8 cellular contexts compared by ENCODE assay signal in the genomic region with DNA sequence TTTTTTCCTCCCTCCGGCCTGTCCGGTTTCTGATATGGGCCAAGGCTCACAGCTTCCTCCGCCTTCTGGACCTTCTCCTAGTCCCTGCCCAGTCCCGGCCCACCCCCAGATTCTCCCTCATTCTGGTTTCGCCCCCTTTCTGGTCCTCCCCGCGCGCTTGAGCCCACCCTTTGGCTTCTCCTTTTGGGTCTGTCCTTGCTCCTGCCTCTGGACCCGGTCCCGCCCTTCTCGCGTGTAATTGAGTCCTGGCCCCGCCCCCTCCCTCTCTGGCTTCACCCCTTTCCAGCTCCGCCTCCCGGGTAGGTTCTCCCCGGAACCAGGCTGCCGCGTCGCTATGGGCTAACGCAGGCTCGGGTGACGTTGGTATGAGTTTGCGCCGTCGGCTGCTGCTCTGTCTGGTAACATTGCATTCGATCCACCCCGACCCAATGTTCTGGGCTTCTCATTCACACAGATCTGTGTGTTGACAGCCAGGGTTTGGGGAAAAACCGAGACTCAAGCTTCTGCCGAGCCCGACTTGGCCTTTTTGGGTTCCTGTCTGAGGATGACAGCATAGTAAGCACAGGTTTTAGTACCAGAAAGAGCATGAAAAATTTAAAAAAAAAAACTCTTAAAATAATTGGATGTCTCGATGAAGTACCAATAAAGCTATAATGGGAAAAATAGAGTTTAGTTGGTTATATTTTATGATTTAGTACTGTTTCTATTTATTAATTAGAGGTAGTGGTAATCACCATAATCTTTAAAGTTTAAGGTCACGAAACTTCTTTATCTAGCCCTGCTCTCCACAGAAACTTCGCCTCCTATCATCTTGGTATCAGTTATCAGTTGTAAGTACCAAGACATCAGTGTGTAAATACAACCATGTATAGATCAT. TPM values are rescaled to one million over a fixed set of nuclear protein-coding genes. Genes with fewer than 3 reads are reported as not detected.
DNase-seq lines count a peak whose midpoint lies in the region; ATAC-seq, FAIRE-seq and TF ChIP-seq lines count a peak whose summit lies in the region.

No MANE protein-coding gene starts in this region.

- peak overlapping the region; percentile 81 for H3K27ac ChIP-seq in cingulate gyrus (ENCODE audit: low read depth, low read length)

- FAIRE-seq in GM19239 (lab: Jason Lieb, UNC), result no peak

- TF ChIP-seq CTCF in AG09319 (IDR thresholded peaks at IDR 0.05; ENCODE audit: low read depth, low read length), result no peak

- peak; percentile 22 for ATAC-seq in HG03442 (IDR thresholded peaks at IDR 0.05; ENCODE audit: unreplicated experiment)
- ATAC-seq in left lobe of liver, result peak; percentile 64

- peak; percentile 97 for DNase-seq in AG09319 (ENCODE audit: extremely low read depth, low read depth)
- DNase-seq in GM19239 (ENCODE audit: insufficient read length, low spot score), result peak; percentile 50
- peak; percentile 95 to 96 for DNase-seq in NCI-H524 (lab: John Stamatoyannopoulos, UW)
- peak; percentile 99 for DNase-seq in activated CD4-positive, alpha-beta T cell treated with anti-CD3 and anti-CD28 coated beads for 48 hours
- DNase-seq in left lobe of liver (ENCODE audit: low spot score), result peak; percentile 99
- DNase-seq in stimulated activated CD4-positive, alpha-beta T cell treated with anti-CD3 and anti-CD28 coated beads, Interleukin-2, amount 100 ng/mL, for 4 hours (ENCODE audit: low read depth), result peak; percentile 98

RNA-seq across cellular contexts. Expression of a gene that starts 14.8 kb away (rescaled TPM):
- 17.7 TPM for total RNA-seq in left lobe of liver

RNA-seq across cellular contexts. Expression of a gene that starts 29.0 kb away (rescaled TPM):
- not detected for total RNA-seq in left lobe of liver

Comparison
In these comparisons a context has a peak if more than half of its experiments do, and no peak if none do; other contexts are left out.
1. Peak in every context shown above with its lines: DNase-seq, ATAC-seq and H3K27ac ChIP-seq.